In the genomic region with DNA sequence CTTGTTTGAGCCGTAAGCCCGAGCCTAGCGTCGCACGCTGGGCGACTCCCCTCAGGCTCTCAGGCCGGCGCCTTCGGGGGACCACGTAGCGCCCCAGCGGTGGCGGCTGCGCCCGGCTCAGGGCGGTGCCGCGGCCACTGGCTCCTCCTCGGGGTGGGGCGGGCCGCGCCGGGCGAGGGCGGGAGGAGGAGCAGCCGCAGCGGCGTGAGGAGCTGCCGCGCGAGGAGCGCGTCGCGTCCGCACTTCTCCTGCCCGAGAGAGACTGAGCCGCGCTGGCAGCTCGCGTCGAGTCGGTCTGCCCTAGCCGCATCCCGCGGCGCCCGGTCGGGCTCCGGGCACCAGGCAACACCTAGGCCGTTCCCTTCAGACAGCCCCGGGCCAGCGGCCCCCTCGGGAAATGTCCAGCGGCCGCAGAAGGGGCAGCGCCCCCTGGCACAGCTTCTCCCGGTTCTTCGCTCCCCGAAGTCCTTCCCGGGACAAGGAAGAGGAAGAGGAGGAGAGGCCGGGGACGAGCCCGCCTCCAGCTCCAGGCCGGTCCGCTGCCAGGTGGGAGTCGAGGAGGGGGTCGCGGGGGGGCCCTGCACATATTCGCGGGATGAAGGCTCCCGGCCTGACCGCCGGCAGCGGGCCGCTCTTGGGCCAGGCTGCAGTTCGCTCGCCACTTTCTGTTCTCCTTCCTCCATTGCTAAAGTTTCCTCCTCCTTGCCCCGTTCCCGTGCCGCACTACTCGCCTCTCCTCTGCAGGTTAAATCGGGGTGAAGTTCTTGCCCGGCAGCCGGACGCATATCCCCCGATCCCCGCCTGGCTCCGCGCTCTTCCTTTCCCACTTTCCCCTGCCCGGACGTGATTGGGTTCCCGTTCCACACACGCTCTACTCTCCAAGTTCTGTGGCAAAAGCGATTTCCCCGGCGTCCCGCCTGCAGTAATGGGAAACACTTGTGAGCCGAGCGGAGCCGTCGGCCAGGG, we compare ENCODE assay signal across 8 cellular contexts. TPM values are rescaled to one million over a fixed set of nuclear protein-coding genes. Genes with fewer than 3 reads are reported as not detected.
DNase-seq lines count a peak whose midpoint lies in the region; ATAC-seq and TF ChIP-seq lines count a peak whose summit lies in the region.

CRYBG3 (plus strand) TSS at position 202 of the 966 bp plus-strand sequence; CDS start at position 398, 196 bp downstream.

- H3K4me3 Mint-ChIP-seq in IgD-negative memory B cell, result peak within 1 kb of the TSS; percentile 92 to 95 (median 94)
- H3K4me3 Mint-ChIP-seq in nephron, result peak within 1 kb of the TSS; percentile 97 to 100 (median 100)

- peaks cover 8% of the 10 kb centered on the region for H3K79me2 ChIP-seq in DND-41 (ENCODE audit: insufficient read depth, low read length)

- H3K27ac Mint-ChIP-seq in IgD-negative memory B cell, result peak within 1 kb of the TSS; percentile 69 to 90 (median 72)
- H3K27ac Mint-ChIP-seq in nephron, result peak within 1 kb of the TSS; percentile 61 to 92 (median 87)

- H3K4me1 Mint-ChIP-seq in IgD-negative memory B cell, result peaks cover 11 to 30% (median 14%) of the 10 kb centered on the region in 3 donors
- peaks cover 36% of the 10 kb centered on the region for H3K4me1 Mint-ChIP-seq in nephron

- peak within 1 kb of the TSS; percentile 95 for H3K4me2 ChIP-seq in DND-41 (ENCODE audit: insufficient read depth, low read length)

- H3K36me3 ChIP-seq in DND-41 (ENCODE audit: insufficient read depth, low read length), result no peaks in the 10 kb centered on the region

- H3K9me3 Mint-ChIP-seq in IgD-negative memory B cell, result peaks cover 0 to 3% (median 0%) of the 10 kb centered on the region in 3 donors
- no peaks in the 10 kb centered on the region for H3K9me3 Mint-ChIP-seq in nephron

- TF ChIP-seq CTCF in DND-41 (IDR thresholded peaks at IDR 0.05; ENCODE audit: borderline replicate concordance, extremely low read depth, low read length, poor library complexity, severe bottlenecking), result peak; percentile 10
- TF ChIP-seq CTCF in fibroblast of pulmonary artery (IDR thresholded peaks at IDR 0.05; ENCODE audit: low read length, missing control alignments), result peak; percentile 35
- TF ChIP-seq CTCF in nephron (IDR thresholded peaks at IDR 0.05; ENCODE audit: unreplicated experiment in 3 of 3), result peak in 2 of 3 experiments; percentile 26 to 41

- H4K20me1 ChIP-seq in DND-41 (ENCODE audit: insufficient read depth, low read length), result 0 out of 2 replicates have a peak, but pooled peaks cover 2% of the 10 kb centered on the region

- H3K4me1 ChIP-seq in DND-41 (ENCODE audit: insufficient read depth, low read length), result peaks cover 34% of the 10 kb centered on the region

- H3K36me3 Mint-ChIP-seq in IgD-negative memory B cell (no peaks in the 10 kb centered on the region), nephron (ENCODE audit: low read depth) (no peaks in the 10 kb centered on the region)

- peak within 1 kb of the TSS; percentile 72 for H3K27ac ChIP-seq in DND-41 (ENCODE audit: low read length)

- H3K4me3 ChIP-seq in DND-41 (ENCODE audit: low read depth in 1 of 2, low read length in 2 of 2) (peak within 1 kb of the TSS; percentile 64 to 83), fibroblast of pulmonary artery (replicated peaks; ENCODE audit: low read depth, low read length) (peak within 1 kb of the TSS; percentile 81)

- H3K27me3 Mint-ChIP-seq in IgD-negative memory B cell (peaks cover 15% of the 10 kb centered on the region), nephron (ENCODE audit: low read depth) (peaks cover 41% of the 10 kb centered on the region)

- peak within 1 kb of the TSS; percentile 79 for H2AFZ ChIP-seq in DND-41 (ENCODE audit: low read depth, low read length)

- ATAC-seq in DND-41 (ENCODE audit: insufficient read depth, low read depth) (peak; percentile 97), GM21619 (IDR thresholded peaks at IDR 0.05; ENCODE audit: unreplicated experiment) (peak; percentile 97)
- peak; percentile 100 for ATAC-seq in stimulated activated naive CD8-positive, alpha-beta T cell treated with anti-CD3 and anti-CD28 coated beads, Interleukin-15, Interleukin-2, amounts not matched to agents 100 U/mL and 50 U/mL, for 24 hours

- no peaks in the 10 kb centered on the region for H3K27me3 ChIP-seq in DND-41 (ENCODE audit: insufficient read depth, low read length, poor library complexity)

- DNase-seq in DND-41 (peak; percentile 81), RPMI8226 (peak; percentile 89), fibroblast of pulmonary artery (ENCODE audit: low read depth) (peak; percentile 81)
- DNase-seq in activated T-helper 9 cell treated with anti-CD3 and anti-CD28 coated beads, Interleukin-2, amount 50 U/mL, for 16 hours (ENCODE audit: low read depth), result peak; percentile 77
- peak; percentile 88 for DNase-seq in stimulated activated naive CD8-positive, alpha-beta T cell treated with anti-CD3 and anti-CD28 coated beads, Interleukin-15, Interleukin-2, amounts not matched to agents 100 U/mL and 50 U/mL, for 24 hours

- H3K9ac ChIP-seq in DND-41 (ENCODE audit: low read depth, low read length), result peak within 1 kb of the TSS; percentile 89

- H3K9me3 ChIP-seq in DND-41 (ENCODE audit: insufficient read depth, low read length, severe bottlenecking), result no peaks in the 10 kb centered on the region

RNA-seq across cellular contexts. Expression of gene CRYBG3, which starts in this region (rescaled TPM):
- polyA plus RNA-seq in IgD-negative memory B cell, result 1.7 TPM

Comparison
In these comparisons a context has a peak if more than half of its experiments do, and no peak if none do; other contexts are left out.
1. Peak in every context shown above with its lines: DNase-seq, ATAC-seq, H3K4me3 ChIP-seq and H3K27ac ChIP-seq.